ENCODE assay signal across 8 cellular contexts in genomic region chr13:33817513-33817842, GRCh38. TPM values are rescaled to one million over a fixed set of nuclear protein-coding genes. Genes with fewer than 3 reads are reported as not detected.
DNase-seq lines count a peak whose midpoint lies in the region; ATAC-seq and TF ChIP-seq lines count a peak whose summit lies in the region.

No MANE protein-coding gene starts in this region.

- peaks cover 33% of the 10 kb centered on the region for H3K4me1 Mint-ChIP-seq in activated T-helper 2 cell treated with anti-CD3 and anti-CD28 coated beads, Interferon-gamma antibody, Interleukin-2, Interleukin-4, amounts not matched to agents 10 μg/mL and 5 μg/mL and 100 μg/mL, durations not matched to agents 14 hours and 24 hours and 36 hours (ENCODE audit: low read depth)

- no peak for TF ChIP-seq CTCF in upper lobe of left lung (IDR thresholded peaks at IDR 0.05)

- H3K4me3 ChIP-seq in upper lobe of left lung: peak overlapping the region; percentile 29 to 95 (median 87)

- DNase-seq in activated T-helper 2 cell treated with anti-CD3 and anti-CD28 coated beads, Interferon-gamma antibody, Interleukin-2, Interleukin-4, amounts not matched to agents 10 μg/mL and 5 μg/mL and 100 μg/mL, durations not matched to agents 14 hours and 24 hours and 36 hours (ENCODE audit: low spot score): no peak
- DNase-seq in kidney glomerular epithelial cell (lab: John Stamatoyannopoulos, UW) (peak; percentile 53), upper lobe of left lung (no peak), HT-29 (ENCODE audit: low spot score) (no peak)

- H3K4me1 ChIP-seq in ES-I3 (ENCODE audit: insufficient read depth, low read length) (no peaks in the 10 kb centered on the region), upper lobe of left lung (peaks cover 3 to 16% (median 6%) of the 10 kb centered on the region in 4 donors)

- H3K9me3 ChIP-seq in ES-I3 (ENCODE audit: control insufficient read depth, insufficient read depth, low read length): no peaks in the 10 kb centered on the region
- no peaks in the 10 kb centered on the region for H3K9me3 ChIP-seq in upper lobe of left lung

- peak overlapping the region; percentile 99 for H3K4me3 Mint-ChIP-seq in activated T-helper 2 cell treated with anti-CD3 and anti-CD28 coated beads, Interferon-gamma antibody, Interleukin-2, Interleukin-4, amounts not matched to agents 10 μg/mL and 5 μg/mL and 100 μg/mL, durations not matched to agents 14 hours and 24 hours and 36 hours (ENCODE audit: low read depth)

- intact Hi-C loops in activated T-helper 2 cell treated with anti-CD3 and anti-CD28 coated beads, Interferon-gamma antibody, Interleukin-2, Interleukin-4, amounts not matched to agents 10 μg/mL and 5 μg/mL and 100 μg/mL, durations not matched to agents 14 hours and 24 hours and 36 hours (cut with micrococcal nuclease): loop anchor here (5.0 to 10.0 kb wide), 3 partner anchors 75 to 1127 kb away; partner anchors contain the start of gene NBEA

- H3K27ac Mint-ChIP-seq in activated T-helper 2 cell treated with anti-CD3 and anti-CD28 coated beads, Interferon-gamma antibody, Interleukin-2, Interleukin-4, amounts not matched to agents 10 μg/mL and 5 μg/mL and 100 μg/mL, durations not matched to agents 14 hours and 24 hours and 36 hours: peak overlapping the region; percentile 96

- H3K9ac ChIP-seq in ES-I3 (ENCODE audit: low read depth, low read length): peak overlapping the region; percentile 83

- H3K36me3 Mint-ChIP-seq in activated T-helper 2 cell treated with anti-CD3 and anti-CD28 coated beads, Interferon-gamma antibody, Interleukin-2, Interleukin-4, amounts not matched to agents 10 μg/mL and 5 μg/mL and 100 μg/mL, durations not matched to agents 14 hours and 24 hours and 36 hours (ENCODE audit: low read depth): peaks cover 36% of the 10 kb centered on the region

- H3K36me3 ChIP-seq in ES-I3 (ENCODE audit: insufficient read depth, low read length) (no peaks in the 10 kb centered on the region), upper lobe of left lung (no peaks in the 10 kb centered on the region)

- no peak for TF ChIP-seq EP300 in upper lobe of left lung (IDR thresholded peaks at IDR 0.05)

- H3K27me3 ChIP-seq in upper lobe of left lung: no peaks in the 10 kb centered on the region

- 42 to 52% methylated on average over 3 of the region's 3 CpGs for WGBS in upper lobe of left lung, 2 donors

- no peaks in the 10 kb centered on the region for H3K9me3 Mint-ChIP-seq in activated T-helper 2 cell treated with anti-CD3 and anti-CD28 coated beads, Interferon-gamma antibody, Interleukin-2, Interleukin-4, amounts not matched to agents 10 μg/mL and 5 μg/mL and 100 μg/mL, durations not matched to agents 14 hours and 24 hours and 36 hours

- TF ChIP-seq POLR2A in upper lobe of left lung (IDR thresholded peaks at IDR 0.05): no peak

- ATAC-seq in HG02884 (IDR thresholded peaks at IDR 0.05; ENCODE audit: unreplicated experiment) (peak; percentile 2), upper lobe of left lung (ENCODE audit: low FRiP score in 2 of 2) (no peak), HG03095 (IDR thresholded peaks at IDR 0.05; ENCODE audit: unreplicated experiment) (no peak), GM21825 (IDR thresholded peaks at IDR 0.05; ENCODE audit: unreplicated experiment) (no peak)

- H3K27ac ChIP-seq in upper lobe of left lung: peak overlapping the region; percentile 29 to 82 (median 80)

- peaks cover 4% of the 10 kb centered on the region for H3K27me3 Mint-ChIP-seq in activated T-helper 2 cell treated with anti-CD3 and anti-CD28 coated beads, Interferon-gamma antibody, Interleukin-2, Interleukin-4, amounts not matched to agents 10 μg/mL and 5 μg/mL and 100 μg/mL, durations not matched to agents 14 hours and 24 hours and 36 hours (ENCODE audit: low read depth)

RNA-seq across cellular contexts. Expression of gene RFC3, which starts 0.5 kb away (rescaled TPM):
- 55.2 and 55.4 TPM in 2 replicates for total RNA-seq in activated T-helper 2 cell treated with anti-CD3 and anti-CD28 coated beads, Interferon-gamma antibody, Interleukin-2, Interleukin-4, amounts not matched to agents 10 μg/mL and 5 μg/mL and 100 μg/mL, durations not matched to agents 14 hours and 24 hours and 36 hours
- total RNA-seq in upper lobe of left lung: 10 to 100 TPM in 3 of 6 donors, 1 to 10 TPM in 3; 6.9 to 24.4 (median 9.3) TPM
- 28.1 and 29.3 TPM in 2 replicates for total RNA-seq in HT-29 (2014; rRNA removed; shearing (Covaris generic))
